Comparison of ENCODE assay signal across 17 cellular contexts in genomic region chr7:13933536-13933935, GRCh38. TPM values are rescaled to one million over a fixed set of nuclear protein-coding genes. Genes with fewer than 3 reads are reported as not detected.
DNase-seq lines count a peak whose midpoint lies in the region; ATAC-seq and TF ChIP-seq lines count a peak whose summit lies in the region.
"Had no signal": no experiment of that assay in that cellular context is flagged by ENCODE, and none has a peak within 500 bp of the region (broad histone marks: within the 10 kb centered on the region; RNA-seq: fewer than 3 reads in every experiment).

No MANE protein-coding gene starts in this region.

- no peaks in the 10 kb centered on the region for H3K27me3 Mint-ChIP-seq in neural crest cell (ENCODE audit: low read depth)
- H3K27me3 Mint-ChIP-seq: CD8-positive, alpha-beta memory T cell had no signal

- H3K4me3 ChIP-seq in cardiac muscle cell = no peak overlapping the region
- H3K4me3 ChIP-seq: BLaER1, Peyer's patch had no signal

- no peaks in the 10 kb centered on the region for H3K27me3 ChIP-seq in cardiac muscle cell
- H3K27me3 ChIP-seq: BLaER1, Peyer's patch had no signal

- intact Hi-C loops in Right ventricle myocardium superior (cut with DNase I) = no loop called here

- peak overlapping the region; percentile 15 for H3K4me3 Mint-ChIP-seq in neural crest cell
- H3K4me3 Mint-ChIP-seq: CD8-positive, alpha-beta memory T cell had no signal

- H3K36me3 ChIP-seq in cardiac muscle cell = peaks cover 77% of the 10 kb centered on the region
- H3K36me3 ChIP-seq: BLaER1, Peyer's patch had no signal

- DNase-seq in cardiac muscle cell (ENCODE audit: low read depth in 1 of 2, low spot score in 1 of 2) = no peak
- DNase-seq in Right ventricle myocardium superior = no peak
- DNase-seq in hepatic stellate cell (ENCODE audit: low spot score) = peak; percentile 5
- DNase-seq in neural crest cell (ENCODE audit: low read depth, low spot score) = no peak
- no peak for DNase-seq in D341Med (ENCODE audit: low spot score)
- DNase-seq: CD8-positive, alpha-beta memory T cell; DMS 273 treated with DMSO at 0.1 percent for 48 hours; NCI-H1436; NCI-H2029 treated with DMSO at 0.1 percent for 48 hours; NCI-H510A treated with DMSO at 0.1 percent for 48 hours; Peyer's patch; SHP77 had no signal

- peak overlapping the region; percentile 22 for H3K27ac ChIP-seq in cardiac muscle cell
- H3K27ac ChIP-seq: 22Rv1, BLaER1, Peyer's patch had no signal

- ATAC-seq in Right ventricle myocardium superior (ENCODE audit: poor library complexity) = no peak
- no peak for ATAC-seq in HG03025 (IDR thresholded peaks at IDR 0.05; ENCODE audit: low FRiP score, unreplicated experiment)
- ATAC-seq in GM18511 (IDR thresholded peaks at IDR 0.05; ENCODE audit: unreplicated experiment) = no peak
- ATAC-seq in GM19328 (IDR thresholded peaks at IDR 0.05; ENCODE audit: unreplicated experiment) = no peak

- H3K9me3 Mint-ChIP-seq in neural crest cell = no peaks in the 10 kb centered on the region
- H3K9me3 Mint-ChIP-seq: CD8-positive, alpha-beta memory T cell had no signal

- H3K4me1 Mint-ChIP-seq in neural crest cell = peaks cover 24% of the 10 kb centered on the region
- H3K4me1 Mint-ChIP-seq: CD8-positive, alpha-beta memory T cell had no signal

- TF ChIP-seq CTCF in cardiac muscle cell (IDR thresholded peaks at IDR 0.05; ENCODE audit: low read depth, low read length) (no peak), neural crest cell (conservative IDR thresholded peaks at IDR 0.05) (no peak)

- no peaks in the 10 kb centered on the region for H3K9me3 ChIP-seq in cardiac muscle cell (ENCODE audit: low read depth)
- H3K9me3 ChIP-seq: BLaER1, Peyer's patch had no signal

- H3K4me1 ChIP-seq in cardiac muscle cell (ENCODE audit: low read depth) = peaks cover 14% of the 10 kb centered on the region
- H3K4me1 ChIP-seq: BLaER1, Peyer's patch had no signal

- H3K36me3 Mint-ChIP-seq in neural crest cell (ENCODE audit: low read depth) = peaks cover 30% of the 10 kb centered on the region
- H3K36me3 Mint-ChIP-seq: CD8-positive, alpha-beta memory T cell had no signal

- peak overlapping the region; percentile 87 for H3K27ac Mint-ChIP-seq in neural crest cell (ENCODE audit: unreplicated experiment)
- H3K27ac Mint-ChIP-seq: CD8-positive, alpha-beta memory T cell had no signal

RNA-seq across cellular contexts. Expression of gene ETV1, which starts 55.9 kb away (rescaled TPM):
- 70.3 and 73.1 TPM in 2 replicates for total RNA-seq in cardiac muscle cell
- 93.7 and 116 TPM in 2 replicates for polyA plus RNA-seq in cardiac muscle cell
- 25.7 TPM for total RNA-seq in Right ventricle myocardium superior
- 89.4 and 104 TPM in 2 replicates for total RNA-seq in neural crest cell
